20 cellular contexts compared by ENCODE assay signal in genomic region chr22:23512738-23513137, GRCh38.
DNase-seq lines count a peak whose midpoint lies in the region; ATAC-seq and TF ChIP-seq lines count a peak whose summit lies in the region.
"Had no signal": no experiment of that assay in that cellular context is flagged by ENCODE, and none has a peak within 500 bp of the region (broad histone marks: within the 10 kb centered on the region; RNA-seq: fewer than 3 reads in every experiment).

No MANE protein-coding gene starts in this region.

- no peaks in the 10 kb centered on the region for H3F3A ChIP-seq in smooth muscle cell (ENCODE audit: low read depth)

- H3K36me3 ChIP-seq in Caco-2 (ENCODE audit: control insufficient read depth, insufficient read depth, low read length), result no peaks in the 10 kb centered on the region
- H3K36me3 ChIP-seq in WERI-Rb-1, result no peaks in the 10 kb centered on the region
- H3K36me3 ChIP-seq in mesendoderm (ENCODE audit: control insufficient read depth, insufficient read depth, low read length), result no peaks in the 10 kb centered on the region
- H3K36me3 ChIP-seq in trophoblast cell (ENCODE audit: control insufficient read depth in 1 of 2, insufficient read depth in 2 of 2, low read length in 2 of 2), result no peaks in the 10 kb centered on the region
- H3K36me3 ChIP-seq in smooth muscle cell (ENCODE audit: low read depth), result no peaks in the 10 kb centered on the region
- H3K36me3 ChIP-seq: BLaER1 treated with 17β-estradiol and CSF1 and Interleukin-3, amounts not matched to agents 10 nM and 100 nM; HAP-1 had no signal

- no peak overlapping the region for H4K12ac ChIP-seq in trophoblast cell (ENCODE audit: low read depth, low read length)

- H2AK5ac ChIP-seq in mesendoderm (ENCODE audit: low read length) (peak overlapping the region; percentile 43), trophoblast cell (ENCODE audit: low read length) (peak overlapping the region; percentile 10)

- no peak overlapping the region for H3K14ac ChIP-seq in trophoblast cell (ENCODE audit: low read length)

- no peak overlapping the region for H3K9ac ChIP-seq in mesendoderm (ENCODE audit: low read length)
- H3K9ac ChIP-seq in trophoblast cell (ENCODE audit: low read length), result no peak overlapping the region
- H3K9ac ChIP-seq in smooth muscle cell (ENCODE audit: low read depth), result no peak overlapping the region
- H3K9ac ChIP-seq: BLaER1 treated with 17β-estradiol and CSF1 and Interleukin-3, amounts not matched to agents 10 nM and 100 nM had no signal

- H3K9me3 Mint-ChIP-seq in Caco-2 (ENCODE audit: unreplicated experiment), result no peaks in the 10 kb centered on the region

- no TSS peak for BruUV-seq in Caco-2 (replicated peaks; lab: Mats Ljungman, UMichigan)

- POLR2A ChIA-PET in Caco-2 (lab: Charles Lee), result no interaction called here

- no peak overlapping the region for H3K18ac ChIP-seq in mesendoderm (ENCODE audit: low read length)
- H3K18ac ChIP-seq in trophoblast cell (ENCODE audit: low read length), result no peak overlapping the region

- no CpG with 5 or more reads among the region's 5 CpGs for WGBS in mesendoderm (ENCODE audit: extremely low coverage, insufficient coverage, low lambda C conversion rate)
- WGBS in trophoblast cell (ENCODE audit: extremely low coverage, insufficient coverage, insufficient read length), result no CpG with 5 or more reads among the region's 5 CpGs
- 91% methylated on average over 5 of the region's 5 CpGs for WGBS in smooth muscle cell (ENCODE audit: low lambda C conversion rate)

- H3K79me2 ChIP-seq in mesendoderm (ENCODE audit: control insufficient read depth, insufficient read depth, low read length) (no peaks in the 10 kb centered on the region), trophoblast cell (ENCODE audit: control insufficient read depth, insufficient read depth, low read length, poor library complexity) (no peaks in the 10 kb centered on the region), smooth muscle cell (ENCODE audit: low read depth) (no peaks in the 10 kb centered on the region)

- no peak overlapping the region for H2BK12ac ChIP-seq in trophoblast cell (ENCODE audit: low read length)

- intact Hi-C loops in Caco-2 (cut with micrococcal nuclease; ENCODE audit: unreplicated experiment), result no loop called here

- H3K4me3 ChIP-seq in Caco-2 (ENCODE audit: low read depth, low read length), result no peak overlapping the region
- H3K4me3 ChIP-seq in WERI-Rb-1 (ENCODE audit: low read depth, low read length), result no peak overlapping the region
- H3K4me3 ChIP-seq in mesendoderm (ENCODE audit: low read length), result no peak overlapping the region
- H3K4me3 ChIP-seq in trophoblast cell (ENCODE audit: low read depth, low read length), result no peak overlapping the region
- H3K4me3 ChIP-seq in smooth muscle cell, result no peak overlapping the region
- H3K4me3 ChIP-seq: BLaER1 treated with 17β-estradiol and CSF1 and Interleukin-3, amounts not matched to agents 10 nM and 100 nM; HAP-1 had no signal

- no peak overlapping the region for H2BK5ac ChIP-seq in mesendoderm (ENCODE audit: low read length)
- no peak overlapping the region for H2BK5ac ChIP-seq in trophoblast cell (ENCODE audit: low read depth, low read length, poor library complexity)

- peaks cover 3% of the 10 kb centered on the region for H3K4me1 Mint-ChIP-seq in Caco-2 (ENCODE audit: low read depth, unreplicated experiment)

- H3K27ac ChIP-seq in WERI-Rb-1, result peak overlapping the region; percentile 40; the same call in 1 of the 2 replicates
- H3K27ac ChIP-seq in mesendoderm (ENCODE audit: low read depth, low read length), result no peak overlapping the region
- H3K27ac ChIP-seq in trophoblast cell (ENCODE audit: low read depth, low read length), result no peak overlapping the region
- H3K27ac ChIP-seq in smooth muscle cell (ENCODE audit: low read depth), result no peak overlapping the region
- H3K27ac ChIP-seq: BLaER1 treated with 17β-estradiol and CSF1 and Interleukin-3, amounts not matched to agents 10 nM and 100 nM; HL-60 had no signal

- H3K4ac ChIP-seq in mesendoderm (ENCODE audit: low read depth, low read length) (no peak overlapping the region), trophoblast cell (ENCODE audit: low read depth, low read length) (no peak overlapping the region)

- no peak overlapping the region for H4K5ac ChIP-seq in mesendoderm (ENCODE audit: low read length)

- H3K27me3 Mint-ChIP-seq in Caco-2 (ENCODE audit: insufficient read depth, unreplicated experiment), result no peaks in the 10 kb centered on the region

- H4K20me1 ChIP-seq in smooth muscle cell (ENCODE audit: low read depth), result no peaks in the 10 kb centered on the region
- H4K20me1 ChIP-seq: BLaER1 treated with 17β-estradiol and CSF1 and Interleukin-3, amounts not matched to agents 10 nM and 100 nM had no signal

- no peak overlapping the region for H3K4me3 Mint-ChIP-seq in Caco-2 (ENCODE audit: unreplicated experiment)

- DNase-seq in Caco-2 (no peak), WERI-Rb-1 (no peak), mesendoderm (no peak), trophoblast cell (no peak), NCI-H2029 treated with DMSO at 0.1 percent for 48 hours (lab: John Stamatoyannopoulos, UW) (no peak), smooth muscle cell (lab: John Stamatoyannopoulos, UW; ENCODE audit: unreplicated experiment) (no peak), GM20000 (ENCODE audit: low spot score) (no peak)
- DNase-seq: COR-L47, GF-D8, IMR-90, NCI-H1436, NCI-H1930, NCI-H345, NCI-H524 treated with DMSO at 0.1 percent for 48 hours, PC-3, RPMI8226 had no signal

- H3K27ac Mint-ChIP-seq in Caco-2 (ENCODE audit: unreplicated experiment), result peak overlapping the region; percentile 32

- H3K56ac ChIP-seq in mesendoderm (ENCODE audit: low read length), result peak overlapping the region; percentile 5

- no peak overlapping the region for H2BK120ac ChIP-seq in mesendoderm (ENCODE audit: low read depth, low read length)
- no peak overlapping the region for H2BK120ac ChIP-seq in trophoblast cell (ENCODE audit: insufficient read depth, low read length, poor library complexity)

- CTCF ChIA-PET in Caco-2 (lab: Charles Lee), result no interaction called here

- H3K27me3 ChIP-seq in Caco-2 (replicated peaks; ENCODE audit: control insufficient read depth, insufficient read depth, low read length) (no peaks in the 10 kb centered on the region; the same call in 1 of the 2 replicates), WERI-Rb-1 (ENCODE audit: insufficient read depth, low read depth, severe bottlenecking) (no peaks in the 10 kb centered on the region), mesendoderm (ENCODE audit: insufficient read depth, low read length, poor library complexity) (no peaks in the 10 kb centered on the region), trophoblast cell (ENCODE audit: insufficient read depth, low read length) (no peaks in the 10 kb centered on the region), smooth muscle cell (ENCODE audit: low read depth) (no peaks in the 10 kb centered on the region)
- H3K27me3 ChIP-seq: BLaER1 treated with 17β-estradiol and CSF1 and Interleukin-3, amounts not matched to agents 10 nM and 100 nM had no signal

- peaks cover 2% of the 10 kb centered on the region for H3K79me1 ChIP-seq in mesendoderm (ENCODE audit: low read length)
- H3K79me1 ChIP-seq in trophoblast cell (ENCODE audit: low read length), result peaks cover 2% of the 10 kb centered on the region

- H4K8ac ChIP-seq in mesendoderm (ENCODE audit: low read depth, low read length) (no peak overlapping the region), trophoblast cell (ENCODE audit: low read depth, low read length) (no peak overlapping the region)

- no peak for TF ChIP-seq CTCF in Caco-2 (IDR thresholded peaks at IDR 0.05; ENCODE audit: insufficient read depth in 1 of 2, low read depth in 1 of 2, low read length in 1 of 2, severe bottlenecking in 1 of 2, unreplicated experiment in 1 of 2)
- TF ChIP-seq CTCF in WERI-Rb-1 (IDR thresholded peaks at IDR 0.05; ENCODE audit: low read depth, low read length), result no peak
- no peak for TF ChIP-seq CTCF in smooth muscle cell (IDR thresholded peaks at IDR 0.05; ENCODE audit: borderline replicate concordance, insufficient read depth, poor library complexity, severe bottlenecking)
- TF ChIP-seq CTCF in GM20000 (IDR thresholded peaks at IDR 0.05; ENCODE audit: extremely low read depth, missing control alignments), result no peak

- H3K4me1 ChIP-seq in Caco-2, result peaks cover 15% of the 10 kb centered on the region
- H3K4me1 ChIP-seq in mesendoderm (ENCODE audit: control insufficient read depth, low read depth, low read length), result peaks cover 3% of the 10 kb centered on the region
- H3K4me1 ChIP-seq in trophoblast cell (ENCODE audit: control insufficient read depth in 1 of 2, insufficient read depth in 2 of 2, low read length in 2 of 2), result peaks cover 13 to 17% of the 10 kb centered on the region in 2 experiments
- H3K4me1 ChIP-seq in smooth muscle cell (ENCODE audit: low read depth), result no peaks in the 10 kb centered on the region
- H3K4me1 ChIP-seq: HAP-1 had no signal

- no peak overlapping the region for H3K4me2 ChIP-seq in mesendoderm (ENCODE audit: low read length)
- H3K4me2 ChIP-seq in trophoblast cell (ENCODE audit: low read length), result no peak overlapping the region
- H3K4me2 ChIP-seq in smooth muscle cell, result no peak overlapping the region
- H3K4me2 ChIP-seq: BLaER1 treated with 17β-estradiol and CSF1 and Interleukin-3, amounts not matched to agents 10 nM and 100 nM had no signal

- no peak overlapping the region for H3K23ac ChIP-seq in mesendoderm (ENCODE audit: low read length)
- H3K23ac ChIP-seq in trophoblast cell (ENCODE audit: low read length), result no peak overlapping the region

- H3K9me3 ChIP-seq in Caco-2 (no peaks in the 10 kb centered on the region), WERI-Rb-1 (ENCODE audit: severe bottlenecking) (no peaks in the 10 kb centered on the region), trophoblast cell (ENCODE audit: insufficient read depth, low read depth, low read length) (no peaks in the 10 kb centered on the region), smooth muscle cell (replicated peaks; ENCODE audit: low read depth) (no peaks in the 10 kb centered on the region)
- H3K9me3 ChIP-seq: BLaER1 treated with 17β-estradiol and CSF1 and Interleukin-3, amounts not matched to agents 10 nM and 100 nM; HAP-1 had no signal

- ATAC-seq in HG03469 (IDR thresholded peaks at IDR 0.05; ENCODE audit: unreplicated experiment), result no peak
- ATAC-seq: PC-3 had no signal

- H2BK15ac ChIP-seq in mesendoderm (replicated peaks; ENCODE audit: low read depth), result no peak overlapping the region

- H2AFZ ChIP-seq in trophoblast cell (ENCODE audit: insufficient read depth, low read length, poor library complexity) (no peak overlapping the region), smooth muscle cell (ENCODE audit: low read depth) (no peak overlapping the region)

- peaks cover 5% of the 10 kb centered on the region for H3K36me3 Mint-ChIP-seq in Caco-2 (ENCODE audit: insufficient read depth, unreplicated experiment)

- no peak overlapping the region for H4K91ac ChIP-seq in trophoblast cell (ENCODE audit: low read depth, low read length)
